Comparison of ENCODE assay signal across 8 cellular contexts in genomic region chr4:98658287-98659105, GRCh38. TPM values are rescaled to one million over a fixed set of nuclear protein-coding genes. Genes with fewer than 3 reads are reported as not detected.
DNase-seq lines count a peak whose midpoint lies in the region; ATAC-seq and TF ChIP-seq lines count a peak whose summit lies in the region.

Gene TSPAN5 (minus strand): TSS chr4:98658611.

- H3K4me1 Mint-ChIP-seq in Calu3 (ENCODE audit: low read depth, unreplicated experiment) (peaks cover 79% of the 10 kb centered on the region), nephron (peaks cover 76% of the 10 kb centered on the region)

- H3K27me3 ChIP-seq in HUES48 (ENCODE audit: control insufficient read depth, insufficient read depth, low read length), result peaks cover 46% of the 10 kb centered on the region
- H3K27me3 ChIP-seq in RWPE2 (ENCODE audit: insufficient read depth, poor library complexity, severe bottlenecking), result no peaks in the 10 kb centered on the region

- no peaks in the 10 kb centered on the region for H3K9me3 ChIP-seq in HUES48 (ENCODE audit: control insufficient read depth, insufficient read depth, low read length)
- no peaks in the 10 kb centered on the region for H3K9me3 ChIP-seq in RWPE2 (ENCODE audit: severe bottlenecking)

- ATAC-seq in GM21423 (IDR thresholded peaks at IDR 0.05; ENCODE audit: unreplicated experiment), result peak; percentile 69
- peak; percentile 53 for ATAC-seq in RWPE2 (ENCODE audit: low read depth)

- TF ChIP-seq CTCF in Calu3 (IDR thresholded peaks at IDR 0.05; ENCODE audit: unreplicated experiment) (no peak), RWPE2 (IDR thresholded peaks at IDR 0.05; ENCODE audit: poor library complexity, severe bottlenecking) (no peak), fibroblast of the aortic adventitia (IDR thresholded peaks at IDR 0.05; ENCODE audit: insufficient read depth, low read length) (no peak), nephron (IDR thresholded peaks at IDR 0.05; ENCODE audit: unreplicated experiment in 3 of 3) (no peak)

- BruUV-seq in Calu3 (replicated peaks; lab: Mats Ljungman, UMichigan), result no TSS peak

- H3K4me3 ChIP-seq in HUES48 (ENCODE audit: low read depth, low read length) (peak within 1 kb of the TSS; percentile 88), RWPE2 (ENCODE audit: severe bottlenecking) (peak within 1 kb of the TSS; percentile 61), fibroblast of the aortic adventitia (ENCODE audit: low read depth, low read length) (peak within 1 kb of the TSS; percentile 89)

- peaks cover 10% of the 10 kb centered on the region for H3K27me3 Mint-ChIP-seq in Calu3 (ENCODE audit: unreplicated experiment)
- peaks cover 46% of the 10 kb centered on the region for H3K27me3 Mint-ChIP-seq in nephron (ENCODE audit: low read depth)

- intact Hi-C loops in Calu3 (cut with micrococcal nuclease; ENCODE audit: unreplicated experiment), result loop anchor here (10.0 kb wide), 1 partner anchor 276 kb away; no protein-coding TSS in a partner anchor

- peak; percentile 74 for DNase-seq in Calu3
- peak; percentile 73 for DNase-seq in RWPE2 (ENCODE audit: low spot score)
- peak; percentile 76 for DNase-seq in activated effector memory CD4-positive, alpha-beta T cell treated with Interleukin-2 at 50 U/mL for 16 hours
- peak; percentile 63 for DNase-seq in fibroblast of the aortic adventitia (ENCODE audit: low read depth)
- peak; percentile 82 for DNase-seq in stimulated activated naive CD4-positive, alpha-beta T cell treated with Interleukin-2 at 50 U/mL for 16 hours (lab: John Stamatoyannopoulos, UW)

- peak within 1 kb of the TSS; percentile 86 for H3K4me3 Mint-ChIP-seq in Calu3 (ENCODE audit: low read depth, unreplicated experiment)
- H3K4me3 Mint-ChIP-seq in nephron, result peak within 1 kb of the TSS; percentile 86 to 93 (median 90)

- H3K36me3 ChIP-seq in HUES48 (ENCODE audit: control insufficient read depth, insufficient read depth, low read length), result no peaks in the 10 kb centered on the region
- H3K36me3 ChIP-seq in RWPE2 (ENCODE audit: low read depth), result no peaks in the 10 kb centered on the region

- CTCF ChIA-PET in Calu3 (lab: Charles Lee), result interaction anchor here (0.6 kb wide), 1 partner anchor 52 kb away, joined by 4 read pairs; no protein-coding TSS in a partner anchor

- peak within 1 kb of the TSS; percentile 3 for H3K27ac ChIP-seq in HUES48 (ENCODE audit: low read depth, low read length)
- peak within 1 kb of the TSS; percentile 97 for H3K27ac ChIP-seq in RWPE2 (ENCODE audit: poor library complexity, severe bottlenecking)

- no peaks in the 10 kb centered on the region for H3K9me3 Mint-ChIP-seq in Calu3 (ENCODE audit: low read depth, unreplicated experiment)
- no peaks in the 10 kb centered on the region for H3K9me3 Mint-ChIP-seq in nephron

- peaks cover 47% of the 10 kb centered on the region for H3K4me1 ChIP-seq in HUES48 (ENCODE audit: control insufficient read depth, insufficient read depth, low read length)
- H3K4me1 ChIP-seq in RWPE2 (ENCODE audit: insufficient read depth, poor library complexity, severe bottlenecking), result peaks cover 48% of the 10 kb centered on the region

- peak within 1 kb of the TSS; percentile 43 for H3K9ac ChIP-seq in HUES48 (ENCODE audit: low read depth, low read length)

- H3K36me3 Mint-ChIP-seq in Calu3 (ENCODE audit: insufficient read depth, unreplicated experiment), result peaks cover 26% of the 10 kb centered on the region
- H3K36me3 Mint-ChIP-seq in nephron (ENCODE audit: low read depth), result no peaks in the 10 kb centered on the region

- peak within 1 kb of the TSS; percentile 57 for H3K27ac Mint-ChIP-seq in Calu3 (ENCODE audit: unreplicated experiment)
- H3K27ac Mint-ChIP-seq in nephron, result peak within 1 kb of the TSS; percentile 48 to 61 (median 49)

RNA-seq across cellular contexts. Expression of gene TSPAN5, which starts in this region (rescaled TPM):
- total RNA-seq in Calu3 (2022) (4.4 and 4.8 TPM in 2 replicates), fibroblast of the aortic adventitia (ENCODE audit: low replicate concordance) (42.8 and 49.0 TPM in 2 replicates)

Comparison
In these comparisons a context has a peak if more than half of its experiments do, and no peak if none do; other contexts are left out.
1. Peak in every context shown above with its lines: DNase-seq, ATAC-seq, H3K4me3 ChIP-seq and H3K27ac ChIP-seq.